ENCODE assay signal across 35 cellular contexts in the genomic region with DNA sequence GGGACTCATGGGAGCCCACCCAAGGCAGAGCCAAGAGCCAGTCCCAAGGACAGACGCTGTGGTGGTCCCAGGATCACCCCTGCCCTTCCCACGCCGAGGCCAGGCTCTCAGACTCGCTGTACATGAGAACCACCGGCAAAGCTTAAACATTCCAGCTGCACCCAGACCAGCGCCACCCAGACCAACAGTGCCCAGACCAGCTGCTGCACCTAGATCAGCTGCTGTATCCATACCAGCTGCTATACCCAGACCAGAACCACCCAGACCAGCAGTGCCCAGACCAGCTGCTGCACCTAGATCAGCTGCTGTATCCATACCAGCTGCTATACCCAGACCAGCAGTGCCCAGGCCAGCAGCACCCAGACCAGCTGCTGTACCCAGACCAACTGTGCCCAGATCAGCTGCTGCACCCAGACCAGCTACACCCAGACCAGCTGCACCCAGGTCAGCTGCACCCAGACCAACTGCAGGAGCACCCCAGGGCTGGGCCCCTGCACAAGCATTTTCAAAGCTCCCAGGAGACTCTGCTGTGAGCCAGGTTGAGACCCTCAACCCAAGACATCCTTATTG. TPM values are rescaled to one million over a fixed set of nuclear protein-coding genes. Genes with fewer than 3 reads are reported as not detected.
A peak's percentile ranks its signal among the peaks of the same experiment; 100 is the strongest.
DNase-seq lines count a peak whose midpoint lies in the region; ATAC-seq, FAIRE-seq and TF ChIP-seq lines count a peak whose summit lies in the region.
"Had no signal": no experiment of that assay in that cellular context is flagged by ENCODE, and none has a peak within 500 bp of the region (broad histone marks: within the 10 kb centered on the region; RNA-seq: fewer than 3 reads in every experiment).

No MANE protein-coding gene starts in this region.

- 0 out of 4 replicates have a peak overlapping the region, but pooled peaks of 1 of the 2 experiments have one; percentile 15 for H3K4me2 ChIP-seq in H1 (ENCODE audit: insufficient read depth in 1 of 2, low read depth in 2 of 2, low read length in 2 of 2)
- no peak overlapping the region for H3K4me2 ChIP-seq in MM.1S (ENCODE audit: low read depth, low read length)
- H3K4me2 ChIP-seq: hepatocyte had no signal

- H4K20me1 ChIP-seq in H1 (replicated peaks in 1 of 2; ENCODE audit: control insufficient read depth in 1 of 2, insufficient read depth in 2 of 2, low read length in 2 of 2) (no peaks in the 10 kb centered on the region), MM.1S (ENCODE audit: insufficient read depth, low read length) (no peaks in the 10 kb centered on the region)

- H3K4ac ChIP-seq in H1 (replicated peaks; ENCODE audit: insufficient read length, low read depth, low read length) = no peak overlapping the region

- no peak overlapping the region for H2BK120ac ChIP-seq in H1 (replicated peaks; ENCODE audit: low read depth, low read length)

- H3K4me1 ChIP-seq in H1 (replicated peaks in 1 of 4; ENCODE audit: control insufficient read depth in 3 of 4, insufficient read depth in 4 of 4, low read length in 3 of 4) (peaks cover 4 to 8% (median 5%) of the 10 kb centered on the region in 4 experiments; a peak in 6 of 7 replicates), MM.1S (ENCODE audit: low read length) (no peaks in the 10 kb centered on the region)
- H3K4me1 ChIP-seq: ascending aorta, left ventricle myocardium inferior, SJSA1, vagina had no signal

- no peak overlapping the region for H3K23ac ChIP-seq in H1 (ENCODE audit: insufficient read length)

- no peak overlapping the region for H4K8ac ChIP-seq in H1 (ENCODE audit: extremely low read depth, insufficient read depth, low read length)

- H3K36me3 ChIP-seq in H1 (ENCODE audit: control insufficient read depth in 2 of 4, insufficient read depth in 4 of 4, low read length in 3 of 4) (no peaks in the 10 kb centered on the region), MM.1S (replicated peaks; ENCODE audit: insufficient read depth, low read length) (no peaks in the 10 kb centered on the region)
- H3K36me3 ChIP-seq: ascending aorta, cardiac muscle cell, gastroesophageal sphincter, left ventricle myocardium inferior, right lobe of liver, SJSA1, thoracic aorta, vagina had no signal

- TF ChIP-seq CTCF in H1 (IDR thresholded peaks at IDR 0.05; ENCODE audit: control extremely low read depth in 1 of 3, insufficient read depth in 1 of 3, low read depth in 1 of 3, low read length in 3 of 3) (no peak), MM.1S (IDR thresholded peaks at IDR 0.05; ENCODE audit: low read length) (no peak)

- no peak overlapping the region for H3K56ac ChIP-seq in H1 (replicated peaks; ENCODE audit: insufficient read length, low read depth, low read length)

- H3K79me2 ChIP-seq in H1 (ENCODE audit: control insufficient read depth in 1 of 2, insufficient read depth in 2 of 2, low read length in 2 of 2) = no peaks in the 10 kb centered on the region
- no peaks in the 10 kb centered on the region for H3K79me2 ChIP-seq in MM.1S (ENCODE audit: low read length)
- H3K79me2 ChIP-seq: hepatocyte had no signal

- no peaks in the 10 kb centered on the region for H3K79me1 ChIP-seq in H1 (ENCODE audit: low read depth, low read length)

- peak overlapping the region; percentile 47 for H4K91ac ChIP-seq in H1 (replicated peaks; ENCODE audit: insufficient read length, low read length)

- no peak overlapping the region for H3K27ac Mint-ChIP-seq in stimulated activated memory B cell treated with anti-CD40 and anti-IgM and Interleukin-4, amounts not matched to agents 10 μg/mL and 1 μg/mL and 100 μg/mL, for 72 hours
- H3K27ac Mint-ChIP-seq: activated CD4-positive, alpha-beta memory T cell treated with anti-CD3 and anti-CD28 coated beads for 36 hours; activated naive CD8-positive, alpha-beta T cell; activated T-helper 2 cell treated with anti-CD3 and anti-CD28 coated beads, Interferon-gamma antibody, Interleukin-2, Interleukin-4, amounts not matched to agents 10 μg/mL and 5 μg/mL and 100 μg/mL, durations not matched to agents 14 hours and 24 hours and 36 hours; T-cell had no signal

- no peak overlapping the region for H3K4me3 Mint-ChIP-seq in stimulated activated memory B cell treated with anti-CD40 and anti-IgM and Interleukin-4, amounts not matched to agents 10 μg/mL and 1 μg/mL and 100 μg/mL, for 72 hours
- H3K4me3 Mint-ChIP-seq: activated CD4-positive, alpha-beta memory T cell treated with anti-CD3 and anti-CD28 coated beads for 36 hours; activated naive CD8-positive, alpha-beta T cell; natural killer cell treated with Interleukin-12 subunit alpha and Interleukin-12 subunit beta and Interleukin-15 and Interleukin-18, amount 100 ng/mL, for 72 hours; T-cell had no signal

- H3K4me3 ChIP-seq in H1 (ENCODE audit: extremely low read depth in 1 of 4, insufficient read depth in 2 of 4, low read depth in 3 of 4, low read length in 4 of 4) (no peak overlapping the region), MM.1S (ENCODE audit: low read length) (no peak overlapping the region)
- H3K4me3 ChIP-seq: ascending aorta, cardiac muscle cell, gastroesophageal sphincter, hepatocyte, left ventricle myocardium inferior, right lobe of liver, SJSA1, thoracic aorta, vagina had no signal

- peak; percentile 37 for ATAC-seq in stimulated activated memory B cell treated with anti-CD40 and anti-IgM and Interleukin-4, amounts not matched to agents 10 μg/mL and 1 μg/mL and 100 μg/mL, for 72 hours
- ATAC-seq: gastroesophageal sphincter; stimulated activated naive CD8-positive, alpha-beta T cell treated with anti-CD3 and anti-CD28 coated beads, Interleukin-15, Interleukin-2, amounts not matched to agents 100 U/mL and 50 U/mL, for 24 hours had no signal

- H3K27me3 ChIP-seq in H1 (replicated peaks in 1 of 4; ENCODE audit: control insufficient read depth in 3 of 4, extremely low read depth in 1 of 4, insufficient read depth in 3 of 4, low read length in 3 of 4) (no peaks in the 10 kb centered on the region), MM.1S (replicated peaks; ENCODE audit: insufficient read depth, low read length) (peaks cover 12% of the 10 kb centered on the region; the same call in 1 of the 2 replicates)
- H3K27me3 ChIP-seq: ascending aorta, cardiac muscle cell, hepatocyte, right lobe of liver, vagina had no signal

- H3K27me3 Mint-ChIP-seq in stimulated activated memory B cell treated with anti-CD40 and anti-IgM and Interleukin-4, amounts not matched to agents 10 μg/mL and 1 μg/mL and 100 μg/mL, for 72 hours = peaks cover 36% of the 10 kb centered on the region

- H3K9me3 Mint-ChIP-seq in stimulated activated memory B cell treated with anti-CD40 and anti-IgM and Interleukin-4, amounts not matched to agents 10 μg/mL and 1 μg/mL and 100 μg/mL, for 72 hours = no peaks in the 10 kb centered on the region
- H3K9me3 Mint-ChIP-seq: activated CD4-positive, alpha-beta memory T cell treated with anti-CD3 and anti-CD28 coated beads for 36 hours; activated T-helper 2 cell treated with anti-CD3 and anti-CD28 coated beads, Interferon-gamma antibody, Interleukin-2, Interleukin-4, amounts not matched to agents 10 μg/mL and 5 μg/mL and 100 μg/mL, durations not matched to agents 14 hours and 24 hours and 36 hours; natural killer cell treated with Interleukin-12 subunit alpha and Interleukin-12 subunit beta and Interleukin-15 and Interleukin-18, amount 100 ng/mL, for 72 hours; T-cell had no signal

- DNase-seq in MV-4-11 (lab: John Stamatoyannopoulos, UW) = peak; percentile 17
- DNase-seq in H1 (ENCODE audit: low read depth in 1 of 2, low spot score in 2 of 2) = no peak
- DNase-seq in myocyte (ENCODE audit: low read depth) = peak; percentile 96
- DNase-seq in activated effector memory CD4-positive, alpha-beta T cell treated with Interleukin-2 at 50 U/mL for 16 hours = no peak
- DNase-seq in MM.1S = no peak
- DNase-seq in COR-L47 (lab: John Stamatoyannopoulos, UW) = no peak
- DNase-seq in hippocampal formation (lab: John Stamatoyannopoulos, UW) = no peak
- DNase-seq: activated CD4-positive, alpha-beta memory T cell treated with anti-CD3 and anti-CD28 coated beads for 36 hours; activated CD4-positive, CD25-positive, alpha-beta regulatory T cell treated with anti-CD3 and anti-CD28 coated beads, Interleukin-2, amount 50 U/mL, for 72 hours; activated CD8-positive, alpha-beta memory T cell treated with anti-CD3 and anti-CD28 coated beads, Interleukin-2, amount 50 U/mL, for 4 hours; dermis blood vessel endothelial cell; GOT3; left ventricle myocardium inferior; midbrain; NCI-H1105 treated with DMSO at 0.1 percent for 48 hours; NCI-H2029; NCI-H345; posterior cingulate gyrus; stimulated activated naive CD8-positive, alpha-beta T cell treated with anti-CD3 and anti-CD28 coated beads, Interleukin-15, Interleukin-2, amounts not matched to agents 100 U/mL and 50 U/mL, for 24 hours; T-cell had no signal

- peak overlapping the region; percentile 84; the same call in 1 of the 2 replicates for H2BK15ac ChIP-seq in H1 (ENCODE audit: low read length)

- H3K27ac ChIP-seq in H1 (ENCODE audit: low read depth, low read length) (no peak overlapping the region), MM.1S (ENCODE audit: low read length) (no peak overlapping the region)
- H3K27ac ChIP-seq: ascending aorta, C4-2B, cardiac muscle cell, gastroesophageal sphincter, hepatocyte, left ventricle myocardium inferior, SJSA1, thoracic aorta, vagina had no signal

- no peak overlapping the region for H3K18ac ChIP-seq in H1 (ENCODE audit: extremely low read depth, low read length)

- no peak overlapping the region for H2BK20ac ChIP-seq in H1 (ENCODE audit: low read length)

- no peaks in the 10 kb centered on the region for H3K4me1 Mint-ChIP-seq in stimulated activated memory B cell treated with anti-CD40 and anti-IgM and Interleukin-4, amounts not matched to agents 10 μg/mL and 1 μg/mL and 100 μg/mL, for 72 hours

- 91% methylated on average over 6 of the region's 6 CpGs; no CpG with 5 or more reads in 1 of the 2 experiments for WGBS in H1 (ENCODE audit: extremely low coverage in 1 of 2, insufficient coverage in 1 of 2, insufficient read length in 1 of 2, insufficient replicate concordance in 2 of 2, low coverage in 1 of 2, low lambda C conversion rate in 2 of 2, missing lambda C conversion rate in 1 of 2), 2 experiments

- no peak overlapping the region for H2AK5ac ChIP-seq in H1 (ENCODE audit: low read depth, low read length)

- H2AFZ ChIP-seq in H1 (ENCODE audit: low read length) (0 out of 2 replicates have a peak overlapping the region, but pooled peaks have one; percentile 36), MM.1S (ENCODE audit: low read length) (no peak overlapping the region)
- H2AFZ ChIP-seq: hepatocyte had no signal

- H3K14ac ChIP-seq in H1 (ENCODE audit: insufficient read length) = no peak overlapping the region

- TF ChIP-seq POLR2A in H1 (IDR thresholded peaks at IDR 0.05; ENCODE audit: control extremely low read depth in 1 of 2, low read depth in 2 of 2, low read length in 2 of 2) = no peak

- TF ChIP-seq RAD21 in H1 (IDR thresholded peaks at IDR 0.05 in 1 of 2, conservative IDR thresholded peaks at IDR 0.05 in 1 of 2; ENCODE audit: low read depth in 2 of 2, low read length in 2 of 2) = no peak

- no peak overlapping the region for H4K5ac ChIP-seq in H1 (ENCODE audit: insufficient read length, low read depth, low read length)

- CTCF ChIA-PET in H1 (lab: Charles Lee; ENCODE audit: partially characterized antibody) = interaction anchor here (0.5 to 1.9 kb wide), 6 partner anchors 8 to 196 kb away, joined by 3 to 12 read pairs (median 4); partner anchors contain the start of gene CNPY1

- H2BK5ac ChIP-seq in H1 (ENCODE audit: low read depth, low read length) = no peak overlapping the region

- H3K9me2 ChIP-seq in MM.1S (replicated peaks; ENCODE audit: insufficient read depth, low read length) = no peaks in the 10 kb centered on the region

- POLR2A ChIA-PET in H1 (lab: Charles Lee; ENCODE audit: partially characterized antibody) = interaction anchor here (1.0 to 1.5 kb wide), 2 partner anchors 10 to 26 kb away, joined by 3 to 4 read pairs; no protein-coding TSS in a partner anchor

- H2BK12ac ChIP-seq in H1 (ENCODE audit: low read depth, low read length) = peak overlapping the region; percentile 35; the same call in 1 of the 2 replicates

- TF ChIP-seq EP300 in H1 (IDR thresholded peaks at IDR 0.05; ENCODE audit: borderline replicate concordance in 1 of 2, low read depth in 2 of 2, low read length in 2 of 2) = no peak

- no peak for FAIRE-seq in H1 (lab: Jason Lieb, UNC)
- FAIRE-seq: GM12891, RCC 7860 had no signal

- H3K36me3 Mint-ChIP-seq in stimulated activated memory B cell treated with anti-CD40 and anti-IgM and Interleukin-4, amounts not matched to agents 10 μg/mL and 1 μg/mL and 100 μg/mL, for 72 hours = no peaks in the 10 kb centered on the region
- H3K36me3 Mint-ChIP-seq: activated CD4-positive, alpha-beta memory T cell treated with anti-CD3 and anti-CD28 coated beads for 36 hours; activated naive CD8-positive, alpha-beta T cell; natural killer cell treated with Interleukin-12 subunit alpha and Interleukin-12 subunit beta and Interleukin-15 and Interleukin-18, amount 100 ng/mL, for 72 hours; T-cell had no signal

- H3K23me2 ChIP-seq in H1 (ENCODE audit: low read depth, low read length) = no peaks in the 10 kb centered on the region

- H3K9me3 ChIP-seq in H1 (ENCODE audit: insufficient read depth in 2 of 2, low read depth in 1 of 2, low read length in 1 of 2) = no peaks in the 10 kb centered on the region
- no peaks in the 10 kb centered on the region for H3K9me3 ChIP-seq in MM.1S (replicated peaks; ENCODE audit: insufficient read depth, low read length)
- H3K9me3 ChIP-seq: ascending aorta, gastroesophageal sphincter, left ventricle myocardium inferior, right lobe of liver, SJSA1, thoracic aorta, vagina had no signal

- H3K9ac ChIP-seq in H1 (replicated peaks in 1 of 4; ENCODE audit: extremely low read depth in 1 of 4, low read depth in 3 of 4, low read length in 3 of 4) = no peak overlapping the region; a peak in 1 of 7 replicates
- H3K9ac ChIP-seq in MM.1S (ENCODE audit: low read length) = no peak overlapping the region

- no peaks in the 10 kb centered on the region for H3F3A ChIP-seq in MM.1S (ENCODE audit: insufficient read depth, low read length)

RNA-seq across cellular contexts. Expression of gene CNPY1, which starts 47.9 kb away (rescaled TPM):
- total RNA-seq in H1 (2021; fragmentation: NEBNext Ultra II Directional; extraction: Animal tissue kit (Norgen Biotek cat#: 25700)) = not detected in 2 replicates
- polyA plus RNA-seq in H1 (2011; rRNA removed) = not detected in 2 replicates
- not detected for polyA plus RNA-seq in H1 (2011; cell fraction: cytosol; rRNA removed)
- polyA plus RNA-seq in H1 (2011; cell fraction: nucleus; rRNA removed) = not detected
- not detected in 4 replicates for polyA plus RNA-seq in H1 (2012, experiment 1 of 2)
- polyA plus RNA-seq in H1 (2012, experiment 2 of 2) = not detected
- not detected for polyA plus RNA-seq in H1 (2013, experiment 1 of 2)
- not detected for polyA plus RNA-seq in H1 (2013, experiment 2 of 2)
- not detected in 2 replicates for polyA minus RNA-seq in H1 (2011; rRNA and poly(A)+ RNA removed)
- polyA minus RNA-seq in H1 (2011; cell fraction: cytosol; rRNA and poly(A)+ RNA removed) = not detected
- polyA minus RNA-seq in H1 (2011; cell fraction: nucleus; rRNA and poly(A)+ RNA removed) = 0.30 TPM
- 0.68 and 2.2 TPM in 2 replicates for total RNA-seq in myocyte
- polyA plus RNA-seq in myocyte (2012) = not detected
- total RNA-seq: activated CD4-positive, alpha-beta memory T cell treated with anti-CD3 and anti-CD28 coated beads for 36 hours; activated T-helper 2 cell treated with anti-CD3 and anti-CD28 coated beads, Interferon-gamma antibody, Interleukin-2, Interleukin-4, amounts not matched to agents 10 μg/mL and 5 μg/mL and 100 μg/mL, durations not matched to agents 14 hours and 24 hours and 36 hours; ascending aorta; dermis blood vessel endothelial cell; gastroesophageal sphincter; hepatocyte; left ventricle myocardium inferior; natural killer cell treated with Interleukin-12 subunit alpha and Interleukin-12 subunit beta and Interleukin-15 and Interleukin-18, amount 100 ng/mL, for 72 hours; SJSA1; T-cell; thoracic aorta; vagina had no signal
- polyA plus RNA-seq: cardiac muscle cell, hepatocyte had no signal

RNA-seq across cellular contexts. Expression of gene RBM33, which starts 50.2 kb away (rescaled TPM):
- total RNA-seq in H1 (2021; fragmentation: NEBNext Ultra II Directional; extraction: Animal tissue kit (Norgen Biotek cat#: 25700)) = 56.5 and 64.6 TPM in 2 replicates
- 16.5 and 32.5 TPM in 2 replicates for polyA plus RNA-seq in H1 (2011; rRNA removed)
- polyA plus RNA-seq in H1 (2011; cell fraction: cytosol; rRNA removed) = 12.2 TPM
- 46.4 TPM for polyA plus RNA-seq in H1 (2011; cell fraction: nucleus; rRNA removed)
- polyA plus RNA-seq in H1 (2012, experiment 1 of 2) = 19.6 to 25.6 TPM (median 22.5 TPM) in 4 replicates
- 3.7 TPM for polyA plus RNA-seq in H1 (2012, experiment 2 of 2)
- 38.4 TPM for polyA plus RNA-seq in H1 (2013, experiment 1 of 2)
- polyA plus RNA-seq in H1 (2013, experiment 2 of 2) = 36.8 TPM
- 16.2 and 17.2 TPM in 2 replicates for polyA minus RNA-seq in H1 (2011; rRNA and poly(A)+ RNA removed)
- polyA minus RNA-seq in H1 (2011; cell fraction: cytosol; rRNA and poly(A)+ RNA removed) = 19.3 TPM
- 62.6 TPM for polyA minus RNA-seq in H1 (2011; cell fraction: nucleus; rRNA and poly(A)+ RNA removed)
- total RNA-seq in myocyte = 29.4 and 34.8 TPM in 2 replicates
- polyA plus RNA-seq in myocyte (2012) = 21.0 TPM

Comparison
In these comparisons a context has a peak if more than half of its experiments do, and no peak if none do; other contexts are left out.
1. DNase-seq: peak in MV-4-11 (single experiment) and myocyte (single experiment); none in H1 (0 of 2), activated effector memory CD4-positive, alpha-beta T cell treated with Interleukin-2 at 50 U/mL for 16 hours (single experiment), MM.1S (single experiment), COR-L47 (single experiment) and hippocampal formation (0 of 2).